ENCODE assay signal across 1 cellular context in the genomic region with DNA sequence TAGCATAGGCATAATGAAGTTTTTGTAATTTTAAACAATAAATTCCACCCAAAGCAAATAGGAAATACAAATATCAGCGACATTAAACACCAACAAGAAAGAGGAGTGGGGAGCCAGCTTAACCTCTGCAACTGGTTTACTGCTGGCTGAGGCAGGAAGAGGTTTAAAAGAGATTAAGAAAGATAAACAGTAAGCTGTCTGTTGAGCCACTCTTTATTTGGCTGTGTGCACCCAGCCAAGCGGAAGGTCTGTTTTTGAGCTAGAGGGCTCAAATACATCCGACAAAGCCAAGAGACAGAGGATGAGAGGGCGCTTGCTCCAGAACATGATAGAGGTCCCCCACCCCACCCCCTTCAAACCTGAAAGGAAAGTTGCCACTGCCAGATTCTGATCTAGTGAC.
TF ChIP-seq lines count a peak whose summit lies in the region.

No MANE protein-coding gene starts in this region.

TF ChIP-seq in IMR-90, 13 proteins besides CTCF, POLR2A, EP300 and RAD21 (continued from another document):
- TF ChIP-seq CEBPB (IDR thresholded peaks at IDR 0.05; ENCODE audit: low read depth, low read length) (no peak), NFE2L2 (IDR thresholded peaks at IDR 0.05; ENCODE audit: low read depth, low read length) (no peak), RFX5 (IDR thresholded peaks at IDR 0.05; ENCODE audit: low read depth, low read length) (no peak)
- TF ChIP-seq, protein P1, sequence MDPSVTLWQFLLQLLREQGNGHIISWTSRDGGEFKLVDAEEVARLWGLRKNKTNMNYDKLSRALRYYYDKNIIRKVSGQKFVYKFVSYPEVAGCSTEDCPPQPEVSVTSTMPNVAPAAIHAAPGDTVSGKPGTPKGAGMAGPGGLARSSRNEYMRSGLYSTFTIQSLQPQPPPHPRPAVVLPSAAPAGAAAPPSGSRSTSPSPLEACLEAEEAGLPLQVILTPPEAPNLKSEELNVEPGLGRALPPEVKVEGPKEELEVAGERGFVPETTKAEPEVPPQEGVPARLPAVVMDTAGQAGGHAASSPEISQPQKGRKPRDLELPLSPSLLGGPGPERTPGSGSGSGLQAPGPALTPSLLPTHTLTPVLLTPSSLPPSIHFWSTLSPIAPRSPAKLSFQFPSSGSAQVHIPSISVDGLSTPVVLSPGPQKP (IDR thresholded peaks at IDR 0.05; ENCODE audit: borderline replicate concordance, low read depth, low read length), result no peak
- TF ChIP-seq, protein P2, sequence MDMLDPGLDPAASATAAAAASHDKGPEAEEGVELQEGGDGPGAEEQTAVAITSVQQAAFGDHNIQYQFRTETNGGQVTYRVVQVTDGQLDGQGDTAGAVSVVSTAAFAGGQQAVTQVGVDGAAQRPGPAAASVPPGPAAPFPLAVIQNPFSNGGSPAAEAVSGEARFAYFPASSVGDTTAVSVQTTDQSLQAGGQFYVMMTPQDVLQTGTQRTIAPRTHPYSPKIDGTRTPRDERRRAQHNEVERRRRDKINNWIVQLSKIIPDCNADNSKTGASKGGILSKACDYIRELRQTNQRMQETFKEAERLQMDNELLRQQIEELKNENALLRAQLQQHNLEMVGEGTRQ (IDR thresholded peaks at IDR 0.05; ENCODE audit: low read depth, low read length), result no peak
